In the genomic region with DNA sequence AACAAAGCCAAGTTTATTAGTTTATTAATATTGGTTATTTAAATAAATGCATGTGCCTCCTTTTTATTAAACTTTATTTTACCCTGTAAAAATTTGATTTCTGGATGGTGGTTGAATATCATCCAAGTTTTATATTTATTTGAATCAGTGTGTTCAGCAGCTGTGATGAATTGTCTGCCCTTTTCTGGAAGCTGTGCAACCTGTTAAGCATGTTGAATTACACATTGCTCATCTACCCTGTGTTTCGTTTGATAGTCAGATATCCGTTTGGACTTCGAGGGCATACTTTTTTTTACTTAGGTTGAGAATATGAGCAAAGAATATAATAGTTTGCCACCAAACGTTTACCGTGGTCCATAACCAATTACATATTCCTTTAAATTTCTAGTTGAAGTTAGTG, we compare ENCODE assay signal across 18 cellular contexts.
"Had no signal": no experiment of that assay in that cellular context is flagged by ENCODE, and none has a peak within 500 bp of the region (broad histone marks: within the 10 kb centered on the region; RNA-seq: fewer than 3 reads in every experiment).

No MANE protein-coding gene starts in this region.

- H3K9me3 Mint-ChIP-seq: activated naive CD8-positive, alpha-beta T cell treated with anti-CD3 and anti-CD28 coated beads, Interleukin-2, amount 10 ng/mL, durations not matched to agents 7 days and 5 days; activated T-helper 1 cell treated with anti-CD3 and anti-CD28 coated beads, Interleukin-12 subunit alpha, Interleukin-12 subunit beta, Interleukin-2, Interleukin-4 antibody, amounts not matched to agents 30 ng/mL and 10 ng/mL and 1 ng/mL, durations not matched to agents 14 hours and 24 hours and 36 hours; effector memory CD8-positive, alpha-beta T cell; natural killer cell had no signal

- H3K9me3 ChIP-seq: breast epithelium, gastroesophageal sphincter, heart right ventricle, left lung, right lobe of liver, suprapubic skin, upper lobe of left lung had no signal

- H3K4me3 Mint-ChIP-seq: activated naive CD8-positive, alpha-beta T cell treated with anti-CD3 and anti-CD28 coated beads, Interleukin-2, amount 10 ng/mL, durations not matched to agents 7 days and 5 days; activated T-helper 1 cell treated with anti-CD3 and anti-CD28 coated beads, Interleukin-12 subunit alpha, Interleukin-12 subunit beta, Interleukin-2, Interleukin-4 antibody, amounts not matched to agents 30 ng/mL and 10 ng/mL and 1 ng/mL, durations not matched to agents 14 hours and 24 hours and 36 hours; effector memory CD8-positive, alpha-beta T cell; natural killer cell had no signal

- H3K4me3 ChIP-seq: breast epithelium, gastroesophageal sphincter, heart right ventricle, left lung, right lobe of liver, suprapubic skin, upper lobe of left lung had no signal

- DNase-seq: activated CD4-positive, alpha-beta T cell treated with anti-CD3 and anti-CD28 coated beads, Interleukin-2, amount 50 U/mL, for 1 hour; activated CD8-positive, alpha-beta memory T cell treated with anti-CD3 and anti-CD28 coated beads for 24 hours; activated naive CD4-positive, alpha-beta T cell; activated naive CD8-positive, alpha-beta T cell treated with anti-CD3 and anti-CD28 coated beads, Interleukin-2, amount 10 ng/mL, durations not matched to agents 7 days and 5 days; cerebellar nuclear complex; effector memory CD8-positive, alpha-beta T cell; heart right ventricle; islet precursor cell; left lung; natural killer cell; right lobe of liver; stimulated activated naive CD8-positive, alpha-beta T cell treated with anti-CD3 and anti-CD28 coated beads, Interleukin-15, Interleukin-2, amounts not matched to agents 100 U/mL and 50 U/mL, for 24 hours; upper lobe of left lung had no signal

- H3K27ac Mint-ChIP-seq: activated naive CD8-positive, alpha-beta T cell treated with anti-CD3 and anti-CD28 coated beads, Interleukin-2, amount 10 ng/mL, durations not matched to agents 7 days and 5 days; activated T-helper 1 cell treated with anti-CD3 and anti-CD28 coated beads, Interleukin-12 subunit alpha, Interleukin-12 subunit beta, Interleukin-2, Interleukin-4 antibody, amounts not matched to agents 30 ng/mL and 10 ng/mL and 1 ng/mL, durations not matched to agents 14 hours and 24 hours and 36 hours; effector memory CD8-positive, alpha-beta T cell; natural killer cell had no signal

- H3K36me3 ChIP-seq: breast epithelium, gastroesophageal sphincter, heart right ventricle, left lung, right lobe of liver, suprapubic skin, upper lobe of left lung had no signal

- ATAC-seq: activated CD4-positive, CD25-positive, alpha-beta regulatory T cell treated with anti-CD3 and anti-CD28 coated beads, Interleukin-2, amount 50 U/mL, for 24 hours; effector memory CD8-positive, alpha-beta T cell; gastroesophageal sphincter; heart right ventricle; left lung; natural killer cell; right lobe of liver; stimulated activated naive CD8-positive, alpha-beta T cell treated with anti-CD3 and anti-CD28 coated beads, Interleukin-15, Interleukin-2, amounts not matched to agents 100 U/mL and 50 U/mL, for 24 hours had no signal

- H3K36me3 Mint-ChIP-seq: natural killer cell had no signal

- H3K27ac ChIP-seq: breast epithelium, gastroesophageal sphincter, heart right ventricle, left lung, right lobe of liver, suprapubic skin, upper lobe of left lung had no signal

- H3K4me1 Mint-ChIP-seq: natural killer cell had no signal
